ENCODE assay signal across 31 cellular contexts in genomic region chr7:148607151-148607661, GRCh38. TPM values are rescaled to one million over a fixed set of nuclear protein-coding genes. Genes with fewer than 3 reads are reported as not detected.
DNase-seq lines count a peak whose midpoint lies in the region; ATAC-seq and TF ChIP-seq lines count a peak whose summit lies in the region.
"Had no signal": no experiment of that assay in that cellular context is flagged by ENCODE, and none has a peak within 500 bp of the region (broad histone marks: within the 10 kb centered on the region; RNA-seq: fewer than 3 reads in every experiment).

No MANE protein-coding gene starts in this region.

- peaks cover 24% of the 10 kb centered on the region for H3K4me1 Mint-ChIP-seq in glutamatergic neuron (ENCODE audit: low read depth, unreplicated experiment)
- H3K4me1 Mint-ChIP-seq: activated CD4-positive, alpha-beta T cell treated with anti-CD3 and anti-CD28 coated beads, Interleukin-2, amount 10 ng/mL, durations not matched to agents 24 days and 14 days had no signal

- H3K27me3 Mint-ChIP-seq in glutamatergic neuron (ENCODE audit: unreplicated experiment), result peaks cover 2% of the 10 kb centered on the region

- peak overlapping the region; percentile 57 for H3K27ac ChIP-seq in mesodermal cell (ENCODE audit: low read depth, low read length, severe bottlenecking)
- H3K27ac ChIP-seq: brain microvascular endothelial cell, skin epidermis had no signal

- H3K9me3 ChIP-seq in mesodermal cell (ENCODE audit: control insufficient read depth, low read length), result peaks cover 5% of the 10 kb centered on the region
- H3K9me3 ChIP-seq: BE2C had no signal

- TF ChIP-seq CTCF in glutamatergic neuron (IDR thresholded peaks at IDR 0.05; ENCODE audit: partially characterized antibody, unreplicated experiment) (no peak), omental fat pad (IDR thresholded peaks at IDR 0.05) (no peak)

- H3K36me3 Mint-ChIP-seq in glutamatergic neuron (ENCODE audit: unreplicated experiment), result peaks cover 8% of the 10 kb centered on the region

- DNase-seq in ELF-1 (ENCODE audit: low read depth, low spot score) (peak; percentile 81), SK-N-DZ (ENCODE audit: low spot score) (peak; percentile 98), glutamatergic neuron (no peak), omental fat pad (ENCODE audit: low spot score) (no peak)
- no peak for DNase-seq in activated CD4-positive, alpha-beta T cell treated with anti-CD3 and anti-CD28 coated beads, Interleukin-2, amount 50 U/mL, for 48 hours
- DNase-seq: activated CD4-positive, alpha-beta T cell treated with anti-CD3 and anti-CD28 coated beads, Interleukin-2, amount 10 ng/mL, durations not matched to agents 24 days and 14 days; activated naive CD4-positive, alpha-beta T cell treated with anti-CD3 and anti-CD28 coated beads for 36 hours; BE2C; brain microvascular endothelial cell; effector CD4-positive, alpha-beta T cell; erythroblast; hippocampal formation; KG1; MM.1S; NCI-H1417 treated with DMSO at 0.1 percent for 48 hours; NCI-H2107; NCI-H524; occipital lobe; SHP77; stimulated activated CD4-positive, alpha-beta T cell treated with anti-CD3 and anti-CD28 coated beads, Interleukin-1b, Interleukin-23, amount 100 ng/mL, for 48 hours; T-helper 1 cell had no signal

- ATAC-seq in omental fat pad (ENCODE audit: low FRiP score), result no peak
- no peak for ATAC-seq in HG03095 (IDR thresholded peaks at IDR 0.05; ENCODE audit: unreplicated experiment)
- no peak for ATAC-seq in GM21390 (IDR thresholded peaks at IDR 0.05; ENCODE audit: unreplicated experiment)
- ATAC-seq: GM12878 had no signal

- H3K4me3 ChIP-seq in mesodermal cell (ENCODE audit: extremely low read depth, insufficient read depth, low read length, poor library complexity, severe bottlenecking), result no peak overlapping the region
- H3K4me3 ChIP-seq: GM12878, skin epidermis had no signal

- peak overlapping the region; percentile 25 for H3K4me3 Mint-ChIP-seq in glutamatergic neuron (ENCODE audit: unreplicated experiment)
- H3K4me3 Mint-ChIP-seq: activated CD4-positive, alpha-beta T cell treated with anti-CD3 and anti-CD28 coated beads, Interleukin-2, amount 10 ng/mL, durations not matched to agents 24 days and 14 days; activated naive CD4-positive, alpha-beta T cell treated with anti-CD3 and anti-CD28 coated beads for 36 hours had no signal

- peak overlapping the region; percentile 80 for H3K27ac Mint-ChIP-seq in glutamatergic neuron (ENCODE audit: unreplicated experiment)
- H3K27ac Mint-ChIP-seq: activated CD4-positive, alpha-beta T cell treated with anti-CD3 and anti-CD28 coated beads, Interleukin-2, amount 10 ng/mL, durations not matched to agents 24 days and 14 days; activated naive CD4-positive, alpha-beta T cell treated with anti-CD3 and anti-CD28 coated beads for 36 hours had no signal

- peaks cover 10% of the 10 kb centered on the region for H3K4me1 ChIP-seq in mesodermal cell (ENCODE audit: control insufficient read depth, insufficient read depth, low read length, poor library complexity, severe bottlenecking)
- H3K4me1 ChIP-seq: BE2C had no signal

- 3 to 16% methylated on average over 4 of the region's 4 CpGs for WGBS in mesodermal cell (ENCODE audit: insufficient coverage in 2 of 2), 2 experiments

- no peaks in the 10 kb centered on the region for H3K36me3 ChIP-seq in mesodermal cell (ENCODE audit: control insufficient read depth, insufficient read depth, low read length)
- H3K36me3 ChIP-seq: BE2C, brain microvascular endothelial cell had no signal

- H3K9me3 Mint-ChIP-seq in glutamatergic neuron (ENCODE audit: unreplicated experiment), result peaks cover 12% of the 10 kb centered on the region

RNA-seq across cellular contexts. Expression of gene C7orf33, which starts 16.6 kb away (rescaled TPM):
- not detected in 2 replicates for polyA plus RNA-seq in SK-N-DZ (2014; cell fraction: cytosol; rRNA removed)
- polyA plus RNA-seq in SK-N-DZ (2014; cell fraction: nucleus; rRNA removed), result not detected in 2 replicates
- not detected for total RNA-seq in glutamatergic neuron (ENCODE audit: unreplicated experiment)
- polyA plus RNA-seq in mesodermal cell (2013, experiment 1 of 2), result not detected
- not detected for polyA plus RNA-seq in mesodermal cell (2013, experiment 2 of 2)
- not detected for total RNA-seq in omental fat pad
- total RNA-seq: A673; activated CD4-positive, alpha-beta T cell treated with anti-CD3 and anti-CD28 coated beads, Interleukin-2, amount 10 ng/mL, durations not matched to agents 24 days and 14 days; activated naive CD4-positive, alpha-beta T cell treated with anti-CD3 and anti-CD28 coated beads for 36 hours; fibroblast of villous mesenchyme; GM12878; myocyte; occipital lobe; subcutaneous adipose tissue; ureter had no signal
- polyA plus RNA-seq: GM12878 had no signal

Comparison
In these comparisons a context has a peak if more than half of its experiments do, and no peak if none do; other contexts are left out.
1. DNase-seq: peak in ELF-1 (single experiment) and SK-N-DZ (single experiment); none in glutamatergic neuron (single experiment), omental fat pad (single experiment) and activated CD4-positive, alpha-beta T cell treated with anti-CD3 and anti-CD28 coated beads, Interleukin-2, amount 50 U/mL, for 48 hours (0 of 2).